15 cellular contexts compared by ENCODE assay signal in the genomic region with DNA sequence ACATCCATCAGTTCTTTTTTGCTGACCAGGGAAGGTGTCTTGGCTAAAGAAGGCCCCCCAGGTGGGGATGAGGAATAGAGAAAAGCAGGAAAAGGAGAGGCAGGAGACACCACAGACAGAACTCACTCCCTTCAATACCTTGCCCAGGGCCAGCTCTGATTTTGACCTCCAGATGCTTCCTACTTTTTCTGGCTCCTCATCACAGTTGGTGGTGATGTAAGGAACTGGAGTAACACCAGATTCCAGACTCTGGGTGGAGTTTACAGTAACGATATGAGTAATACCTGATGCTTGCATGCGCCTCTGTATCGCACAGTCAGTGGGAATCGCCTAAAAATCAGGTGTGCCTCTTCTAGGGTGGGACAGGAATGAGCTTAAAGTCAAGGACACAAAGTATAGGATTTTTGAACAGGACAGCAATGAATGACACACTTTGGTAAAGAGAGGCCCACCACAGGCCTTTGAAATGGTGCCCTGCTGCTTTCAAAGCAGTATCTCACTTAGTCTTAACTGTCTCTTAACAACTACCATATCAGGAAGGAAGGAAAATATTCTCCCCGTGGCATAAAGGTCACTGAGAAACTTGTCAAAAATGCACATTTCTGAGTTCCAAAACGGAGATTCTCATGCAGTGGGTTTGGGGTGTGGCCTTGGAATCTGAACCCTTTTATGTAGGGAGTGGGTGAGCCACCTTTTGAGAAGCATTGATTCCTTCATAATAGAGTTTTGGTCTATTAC.
DNase-seq lines count a peak whose midpoint lies in the region; ATAC-seq, FAIRE-seq and TF ChIP-seq lines count a peak whose summit lies in the region.
"Had no signal": no experiment of that assay in that cellular context is flagged by ENCODE, and none has a peak within 500 bp of the region (broad histone marks: within the 10 kb centered on the region; RNA-seq: fewer than 3 reads in every experiment).

No MANE protein-coding gene starts in this region.

- intact Hi-C loops in left ventricle myocardium inferior (cut with micrococcal nuclease) (no loop called here), Right ventricle myocardium superior (cut with DNase I) (no loop called here)
- intact Hi-C loops in CD4-positive, alpha-beta memory T cell (cut with micrococcal nuclease): no loop called here

- no peak for ATAC-seq in Right ventricle myocardium superior (ENCODE audit: poor library complexity)

- H3K4me1 ChIP-seq in left ventricle myocardium inferior (peaks cover 35% of the 10 kb centered on the region), adipocyte (ENCODE audit: control insufficient read depth, insufficient read depth, low read length) (peaks cover 52% of the 10 kb centered on the region)
- no peaks in the 10 kb centered on the region for H3K4me1 ChIP-seq in CD4-positive, alpha-beta memory T cell (ENCODE audit: insufficient read depth, low read length)
- H3K4me1 ChIP-seq: testis had no signal

- H3K36me3 ChIP-seq in left ventricle myocardium inferior: no peaks in the 10 kb centered on the region
- no peaks in the 10 kb centered on the region for H3K36me3 ChIP-seq in adipocyte (ENCODE audit: control insufficient read depth, insufficient read depth, low read length, severe bottlenecking)
- no peaks in the 10 kb centered on the region for H3K36me3 ChIP-seq in CD4-positive, alpha-beta memory T cell (ENCODE audit: insufficient read depth, low read length)

- H3K9me3 ChIP-seq in left ventricle myocardium inferior (replicated peaks) (no peaks in the 10 kb centered on the region), adipocyte (ENCODE audit: control insufficient read depth, low read length) (peaks cover 4% of the 10 kb centered on the region)
- no peaks in the 10 kb centered on the region for H3K9me3 ChIP-seq in CD4-positive, alpha-beta memory T cell (ENCODE audit: control insufficient read depth in 1 of 2, low read length in 2 of 2)
- H3K9me3 ChIP-seq: testis had no signal

- no peak overlapping the region for H3K4me3 ChIP-seq in left ventricle myocardium inferior
- no peak overlapping the region for H3K4me3 ChIP-seq in adipocyte (ENCODE audit: low read length)
- H3K4me3 ChIP-seq in CD4-positive, alpha-beta memory T cell (ENCODE audit: low read length in 2 of 2): no peak overlapping the region
- H3K4me3 ChIP-seq: testis had no signal

- CTCF ChIA-PET in CD4-positive, alpha-beta memory T cell (lab: Charles Lee; ENCODE audit: partially characterized antibody): no interaction called here

- peaks cover 0 to 2% (median 0%) of the 10 kb centered on the region in 8 donors for H3K9me3 Mint-ChIP-seq in CD4-positive, alpha-beta memory T cell

- POLR2A ChIA-PET in CD4-positive, alpha-beta memory T cell (lab: Charles Lee; ENCODE audit: partially characterized antibody): no interaction called here

- no peak overlapping the region for H3K4me3 Mint-ChIP-seq in CD4-positive, alpha-beta memory T cell

- no peak for TF ChIP-seq CTCF in left ventricle myocardium inferior (IDR thresholded peaks at IDR 0.05; ENCODE audit: borderline replicate concordance)

- no peaks in the 10 kb centered on the region for H3K4me1 Mint-ChIP-seq in CD4-positive, alpha-beta memory T cell

- FAIRE-seq in urothelium cell line (lab: Jason Lieb, UNC): no peak
- FAIRE-seq: A204.1 had no signal

- no peaks in the 10 kb centered on the region for H3K36me3 Mint-ChIP-seq in CD4-positive, alpha-beta memory T cell

- no peak overlapping the region for H3K9ac ChIP-seq in adipocyte (ENCODE audit: low read length)

- DNase-seq in left ventricle myocardium inferior: no peak
- DNase-seq in Right ventricle myocardium superior: no peak
- DNase-seq in adipocyte (ENCODE audit: low read depth): peak; percentile 27
- peak; percentile 45 for DNase-seq in fibroblast of the conjunctiva (ENCODE audit: low read depth)
- DNase-seq in urothelium cell line (ENCODE audit: low spot score): peak; percentile 66
- DNase-seq in C1 segment of cervical spinal cord (lab: John Stamatoyannopoulos, UW): no peak
- DNase-seq in CD4-positive, alpha-beta memory T cell: no peak
- no peak for DNase-seq in DMS153 (lab: John Stamatoyannopoulos, UW)
- DNase-seq: activated CD4-positive, alpha-beta T cell treated with anti-CD3 and anti-CD28 coated beads, Interleukin-2, amount 50 U/mL, for 1 hour; activated naive CD4-positive, alpha-beta T cell treated with anti-CD3 and anti-CD28 coated beads, Interleukin-2, amount 50 U/mL, for 16 hours; central memory CD4-positive, alpha-beta T cell; hippocampal formation; NCI-H2081 treated with DMSO at 0.1 percent for 48 hours; testis had no signal

- no peak overlapping the region for H3K27ac Mint-ChIP-seq in CD4-positive, alpha-beta memory T cell

- peaks cover 2 to 5% of the 10 kb centered on the region in 2 donors for H3K27me3 Mint-ChIP-seq in CD4-positive, alpha-beta memory T cell

- no peaks in the 10 kb centered on the region for H3K27me3 ChIP-seq in left ventricle myocardium inferior (ENCODE audit: low read depth)
- H3K27me3 ChIP-seq in adipocyte (replicated peaks; ENCODE audit: control insufficient read depth, insufficient read depth, low read length): no peaks in the 10 kb centered on the region
- no peaks in the 10 kb centered on the region for H3K27me3 ChIP-seq in CD4-positive, alpha-beta memory T cell (ENCODE audit: insufficient read depth, low read length)
- H3K27me3 ChIP-seq: testis had no signal

- H3K27ac ChIP-seq in left ventricle myocardium inferior (replicated peaks): peak overlapping the region; percentile 4
- no peak overlapping the region for H3K27ac ChIP-seq in CD4-positive, alpha-beta memory T cell (ENCODE audit: low read depth, low read length)
- H3K27ac ChIP-seq: testis had no signal

Comparison
In these comparisons a context has a peak if more than half of its experiments do, and no peak if none do; other contexts are left out.
1. DNase-seq: peak in adipocyte (single experiment), fibroblast of the conjunctiva (single experiment) and urothelium cell line (single experiment); none in left ventricle myocardium inferior (single experiment), Right ventricle myocardium superior (single experiment), C1 segment of cervical spinal cord (0 of 14), CD4-positive, alpha-beta memory T cell (0 of 5) and DMS153 (single experiment).